Comparison of ENCODE assay signal across 10 cellular contexts in genomic region chr5:96816991-96817390, GRCh38. TPM values are rescaled to one million over a fixed set of nuclear protein-coding genes. Genes with fewer than 3 reads are reported as not detected.
A peak's percentile ranks its signal among the peaks of the same experiment; 100 is the strongest.
DNase-seq lines count a peak whose midpoint lies in the region; ATAC-seq and TF ChIP-seq lines count a peak whose summit lies in the region.
"Had no signal": no experiment of that assay in that cellular context is flagged by ENCODE, and none has a peak within 500 bp of the region (broad histone marks: within the 10 kb centered on the region; RNA-seq: fewer than 3 reads in every experiment).

No MANE protein-coding gene starts in this region.

- no peak overlapping the region for H3K4me3 ChIP-seq in dorsolateral prefrontal cortex
- no peak overlapping the region for H3K4me3 ChIP-seq in foreskin fibroblast (ENCODE audit: low read depth in 1 of 2, low read length in 2 of 2)
- no peak overlapping the region for H3K4me3 ChIP-seq in SK-N-SH (ENCODE audit: low read depth in 2 of 2, low read length in 1 of 2)
- H3K4me3 ChIP-seq: coronary artery, left ventricle myocardium inferior had no signal

- no peaks in the 10 kb centered on the region for H4K20me1 ChIP-seq in SK-N-SH (ENCODE audit: insufficient read depth)

- no peak overlapping the region for H3K4me2 ChIP-seq in SK-N-SH

- TF ChIP-seq CTCF in dorsolateral prefrontal cortex (IDR thresholded peaks at IDR 0.05 in 54 of 56, conservative IDR thresholded peaks at IDR 0.05 in 2 of 56; ENCODE audit: low read depth in 1 of 56, partially characterized antibody in 56 of 56) (no peak), foreskin fibroblast (IDR thresholded peaks at IDR 0.05; ENCODE audit: low read depth, low read length) (no peak), SK-N-SH (IDR thresholded peaks at IDR 0.05) (no peak)

- H3K4me3 Mint-ChIP-seq in dendritic cell treated with granulocyte-macrophage colony-stimulating factor and Interleukin-4, amounts not matched to agents 40 ng/mL and 50 ng/mL, for 4 days, result peak overlapping the region; percentile 33

- H3K36me3 ChIP-seq in SK-N-SH (replicated peaks in 1 of 2; ENCODE audit: control insufficient read depth in 1 of 2, insufficient read depth in 2 of 2, low read length in 1 of 2), result no peaks in the 10 kb centered on the region
- H3K36me3 ChIP-seq: left ventricle myocardium inferior had no signal

- H3K9ac ChIP-seq in SK-N-SH, result no peak overlapping the region

- TF ChIP-seq EP300 in SK-N-SH (IDR thresholded peaks at IDR 0.05; ENCODE audit: borderline replicate concordance in 1 of 2, low read depth in 1 of 2, low read length in 1 of 2), result no peak

- no peaks in the 10 kb centered on the region for H3K27me3 Mint-ChIP-seq in dendritic cell treated with granulocyte-macrophage colony-stimulating factor and Interleukin-4, amounts not matched to agents 40 ng/mL and 50 ng/mL, for 4 days

- no peaks in the 10 kb centered on the region for H3K9me3 ChIP-seq in SK-N-SH
- H3K9me3 ChIP-seq: left ventricle myocardium inferior had no signal

- intact Hi-C loops in dendritic cell treated with granulocyte-macrophage colony-stimulating factor and Interleukin-4, amounts not matched to agents 40 ng/mL and 50 ng/mL, for 4 days (cut with micrococcal nuclease), result no loop called here
- intact Hi-C loops in dorsolateral prefrontal cortex (cut with DNase I), result no loop called here

- H3K9me3 Mint-ChIP-seq in dendritic cell treated with granulocyte-macrophage colony-stimulating factor and Interleukin-4, amounts not matched to agents 40 ng/mL and 50 ng/mL, for 4 days, result no peaks in the 10 kb centered on the region

- DNase-seq in dorsolateral prefrontal cortex (no peak), foreskin fibroblast (no peak), HuH-7.5 (ENCODE audit: low spot score) (no peak), SK-N-SH (no peak)
- DNase-seq: left ventricle myocardium inferior had no signal

- H2AFZ ChIP-seq in SK-N-SH (ENCODE audit: low read depth), result no peak overlapping the region

- no peaks in the 10 kb centered on the region for H3K79me2 ChIP-seq in SK-N-SH (ENCODE audit: insufficient read depth)

- peak; percentile 47 for ATAC-seq in GM18502 (IDR thresholded peaks at IDR 0.05; ENCODE audit: poor library complexity, unreplicated experiment)
- peak; percentile 47 for ATAC-seq in GM21515 (IDR thresholded peaks at IDR 0.05; ENCODE audit: unreplicated experiment)
- peak; percentile 20 for ATAC-seq in HG03442 (IDR thresholded peaks at IDR 0.05; ENCODE audit: unreplicated experiment)

- no peak for TF ChIP-seq RAD21 in SK-N-SH (IDR thresholded peaks at IDR 0.05; ENCODE audit: low read length)

- WGBS in SK-N-SH (ENCODE audit: low lambda C conversion rate), result 78% methylated on average over 1 of the region's 1 CpG

- POLR2A ChIA-PET in SK-N-SH (lab: Yijun Ruan, JAX), result no interaction called here

- CTCF ChIA-PET in SK-N-SH (lab: Yijun Ruan, JAX), result no interaction called here

- no peak overlapping the region for H3K27ac Mint-ChIP-seq in dendritic cell treated with granulocyte-macrophage colony-stimulating factor and Interleukin-4, amounts not matched to agents 40 ng/mL and 50 ng/mL, for 4 days

- H3K4me1 ChIP-seq in SK-N-SH (ENCODE audit: control insufficient read depth in 1 of 2, insufficient read depth in 2 of 2, low read depth in 1 of 2, low read length in 1 of 2), result peaks cover 3 to 8% of the 10 kb centered on the region in 2 experiments; a peak in 2 of 4 replicates

- H3K27me3 ChIP-seq in dorsolateral prefrontal cortex (no peaks in the 10 kb centered on the region), SK-N-SH (ENCODE audit: insufficient read depth) (no peaks in the 10 kb centered on the region)

- peak overlapping the region in 7 of 59 donors; percentile 5 to 68 (median 40) for H3K27ac ChIP-seq in dorsolateral prefrontal cortex
- no peak overlapping the region for H3K27ac ChIP-seq in SK-N-SH (ENCODE audit: low read depth in 2 of 2, low read length in 1 of 2)
- H3K27ac ChIP-seq: coronary artery, left ventricle myocardium inferior had no signal

- peaks cover 31% of the 10 kb centered on the region for H3K4me1 Mint-ChIP-seq in dendritic cell treated with granulocyte-macrophage colony-stimulating factor and Interleukin-4, amounts not matched to agents 40 ng/mL and 50 ng/mL, for 4 days (ENCODE audit: low read depth)

- H3K36me3 Mint-ChIP-seq in dendritic cell treated with granulocyte-macrophage colony-stimulating factor and Interleukin-4, amounts not matched to agents 40 ng/mL and 50 ng/mL, for 4 days (ENCODE audit: low read depth), result no peaks in the 10 kb centered on the region

- H3K9me2 ChIP-seq in SK-N-SH, result no peaks in the 10 kb centered on the region

- no peaks in the 10 kb centered on the region for H3F3A ChIP-seq in SK-N-SH (replicated peaks; ENCODE audit: insufficient read depth)

TF ChIP-seq in SK-N-SH, 30 proteins besides CTCF, POLR2A, EP300 and RAD21:
- TF ChIP-seq SIN3A (IDR thresholded peaks at IDR 0.05; ENCODE audit: borderline replicate concordance, low read depth, low read length) (no peak), RCOR1 (IDR thresholded peaks at IDR 0.05; ENCODE audit: low read length) (no peak), TAF1 (IDR thresholded peaks at IDR 0.05; ENCODE audit: borderline replicate concordance, low read depth, low read length) (no peak), JUND (IDR thresholded peaks at IDR 0.05) (no peak), TEAD4 (IDR thresholded peaks at IDR 0.05; ENCODE audit: borderline replicate concordance, insufficient read depth) (no peak), FOSL2 (IDR thresholded peaks at IDR 0.05; ENCODE audit: borderline replicate concordance, low read depth) (no peak), ZBTB33 (IDR thresholded peaks at IDR 0.05; ENCODE audit: borderline replicate concordance, low read depth) (no peak)

RNA-seq across cellular contexts. Expression of gene ERAP1, which starts 9.2 kb away (rescaled TPM):
- total RNA-seq in dorsolateral prefrontal cortex, result 10 to 100 TPM; 16.7 to 39.0 (median 28.3) TPM
- 18.6 and 20.9 TPM in 2 replicates for polyA plus RNA-seq in SK-N-SH (2012; rRNA removed)
- 15.1 and 17.1 TPM in 2 replicates for polyA plus RNA-seq in SK-N-SH (2012; cell fraction: cytosol; rRNA removed)
- 25.4 and 34.0 TPM in 2 replicates for polyA plus RNA-seq in SK-N-SH (2012; cell fraction: nucleus; rRNA removed)

RNA-seq across cellular contexts. Expression of gene ERAP2, which starts 59.3 kb away (rescaled TPM):
- total RNA-seq in dorsolateral prefrontal cortex, result 10 to 100 TPM in 3 of 120 experiments, 1 to 10 TPM in 115, under 1 TPM in 2; 0.80 to 12.9 (median 4.4) TPM
- 13.2 and 14.3 TPM in 2 replicates for polyA plus RNA-seq in SK-N-SH (2012; rRNA removed)
- 14.4 and 15.5 TPM in 2 replicates for polyA plus RNA-seq in SK-N-SH (2012; cell fraction: cytosol; rRNA removed)
- polyA plus RNA-seq in SK-N-SH (2012; cell fraction: nucleus; rRNA removed), result 6.2 and 10.5 TPM in 2 replicates
